29 cellular contexts compared by ENCODE assay signal in genomic region chr6:111379831-111380230, GRCh38.
"Had no signal": no experiment of that assay in that cellular context is flagged by ENCODE, and none has a peak within 500 bp of the region (broad histone marks: within the 10 kb centered on the region; RNA-seq: fewer than 3 reads in every experiment).

No MANE protein-coding gene starts in this region.

- H3K27ac ChIP-seq: neural progenitor cell, ovary, parathyroid adenoma, psoas muscle, right lobe of liver, sigmoid colon, spleen, suprapubic skin, testis, transverse colon, upper lobe of right lung, uterus had no signal

- ATAC-seq: natural killer cell; psoas muscle; right cardiac atrium; right lobe of liver; stimulated activated memory B cell treated with anti-CD40 and anti-IgM and Interleukin-4, amounts not matched to agents 10 μg/mL and 1 μg/mL and 100 μg/mL, for 72 hours; stimulated activated naive CD8-positive, alpha-beta T cell treated with anti-CD3 and anti-CD28 coated beads, Interleukin-15, amount 100 ng/mL, for 72 hours; stimulated activated naive CD8-positive, alpha-beta T cell treated with anti-CD3 and anti-CD28 coated beads, Interleukin-15, Interleukin-2, amounts not matched to agents 100 U/mL and 50 U/mL, for 24 hours; upper lobe of right lung had no signal

- H2AFZ ChIP-seq: neural progenitor cell, parathyroid adenoma had no signal

- H3K4me3 ChIP-seq: neural progenitor cell, ovary, psoas muscle, right lobe of liver, sigmoid colon, smooth muscle cell, spleen, suprapubic skin, testis, tibial artery, transverse colon, upper lobe of right lung, uterus had no signal

- H3K4me1 Mint-ChIP-seq: natural killer cell; nephron; neural progenitor cell; stimulated activated memory B cell treated with anti-CD40 and anti-IgM and Interleukin-4, amounts not matched to agents 10 μg/mL and 1 μg/mL and 100 μg/mL, for 72 hours; stimulated activated naive CD8-positive, alpha-beta T cell treated with anti-CD3 and anti-CD28 coated beads, Interleukin-15, amount 100 ng/mL, for 72 hours had no signal

- H3K27me3 ChIP-seq: neural progenitor cell, ovary, right lobe of liver, sigmoid colon, spleen, suprapubic skin, testis, tibial artery, transverse colon, upper lobe of right lung, uterus had no signal

- H3K27me3 Mint-ChIP-seq: progenitor cell of endocrine pancreas; stimulated activated memory B cell treated with anti-CD40 and anti-IgM and Interleukin-4, amounts not matched to agents 10 μg/mL and 1 μg/mL and 100 μg/mL, for 72 hours; stimulated activated naive CD8-positive, alpha-beta T cell treated with anti-CD3 and anti-CD28 coated beads, Interleukin-15, amount 100 ng/mL, for 72 hours; type B pancreatic cell had no signal

- H3K9me3 ChIP-seq: ovary, psoas muscle, right lobe of liver, sigmoid colon, spleen, suprapubic skin, testis, tibial artery, transverse colon, upper lobe of right lung, uterus had no signal

- H3K27ac Mint-ChIP-seq: natural killer cell; nephron; neural progenitor cell; stimulated activated memory B cell treated with anti-CD40 and anti-IgM and Interleukin-4, amounts not matched to agents 10 μg/mL and 1 μg/mL and 100 μg/mL, for 72 hours; stimulated activated naive CD8-positive, alpha-beta T cell treated with anti-CD3 and anti-CD28 coated beads, Interleukin-15, amount 100 ng/mL, for 72 hours; type B pancreatic cell had no signal

- H3K9me3 Mint-ChIP-seq: natural killer cell; stimulated activated memory B cell treated with anti-CD40 and anti-IgM and Interleukin-4, amounts not matched to agents 10 μg/mL and 1 μg/mL and 100 μg/mL, for 72 hours; stimulated activated naive CD8-positive, alpha-beta T cell treated with anti-CD3 and anti-CD28 coated beads, Interleukin-15, amount 100 ng/mL, for 72 hours had no signal

- DNase-seq: natural killer cell; occipital lobe; ovary; psoas muscle; right cardiac atrium; right lobe of liver; sigmoid colon; spleen; stimulated activated CD4-positive, alpha-beta T cell treated with anti-CD3 and anti-CD28 coated beads, Interleukin-12 subunit alpha, Interleukin-12 subunit beta, amount 100 ng/mL, for 4 hours; stimulated activated CD4-positive, alpha-beta T cell treated with anti-CD3 and anti-CD28 coated beads, Interleukin-1b, Interleukin-23, amount 100 ng/mL, for 48 hours; stimulated activated CD4-positive, alpha-beta T cell treated with anti-CD3 and anti-CD28 coated beads, Interleukin-4, amount 100 ng/mL, for 1 hour; stimulated activated CD4-positive, alpha-beta T cell treated with anti-CD3 and anti-CD28 coated beads, Interleukin-4, amount 100 ng/mL, for 4 hours; stimulated activated CD8-positive, alpha-beta memory T cell treated with anti-CD3 and anti-CD28 coated beads, Interleukin-4, amount 100 ng/mL, for 48 hours; stimulated activated naive CD4-positive, alpha-beta T cell; stimulated activated naive CD8-positive, alpha-beta T cell treated with anti-CD3 and anti-CD28 coated beads, Interleukin-15, amount 100 ng/mL, for 72 hours; stimulated activated naive CD8-positive, alpha-beta T cell treated with anti-CD3 and anti-CD28 coated beads, Interleukin-15, Interleukin-2, amounts not matched to agents 100 U/mL and 50 U/mL, for 24 hours; testis; tibial artery; transverse colon; upper lobe of right lung; uterus had no signal

- H3K79me2 ChIP-seq: parathyroid adenoma had no signal

- H3K4me2 ChIP-seq: neural progenitor cell, smooth muscle cell had no signal

- H3K9ac ChIP-seq: neural progenitor cell, parathyroid adenoma had no signal

- H3K4me1 ChIP-seq: neural progenitor cell, parathyroid adenoma, psoas muscle, right lobe of liver, spleen, suprapubic skin, testis, transverse colon, upper lobe of right lung, uterus had no signal

- H3K4me3 Mint-ChIP-seq: natural killer cell; nephron; neural progenitor cell; stimulated activated memory B cell treated with anti-CD40 and anti-IgM and Interleukin-4, amounts not matched to agents 10 μg/mL and 1 μg/mL and 100 μg/mL, for 72 hours; stimulated activated naive CD8-positive, alpha-beta T cell treated with anti-CD3 and anti-CD28 coated beads, Interleukin-15, amount 100 ng/mL, for 72 hours; type B pancreatic cell had no signal

- H3K36me3 ChIP-seq: ovary, uterus had no signal
